ENCODE assay signal across 8 cellular contexts in genomic region chr21:42975886-42976608, GRCh38. TPM values are rescaled to one million over a fixed set of nuclear protein-coding genes. Genes with fewer than 3 reads are reported as not detected.
DNase-seq lines count a peak whose midpoint lies in the region; ATAC-seq and TF ChIP-seq lines count a peak whose summit lies in the region.

No MANE protein-coding gene starts in this region.

- TF ChIP-seq CTCF in 22Rv1 (IDR thresholded peaks at IDR 0.05) (no peak), IMR-90 (conservative IDR thresholded peaks at IDR 0.05; ENCODE audit: low read depth, low read length) (no peak), breast epithelium (IDR thresholded peaks at IDR 0.05) (no peak)

- dilution Hi-C loops in IMR-90 (cut with HindIII; ENCODE audit: low sequenced_read_pairs, unreplicated experiment), result no loop called here

- no TSS peak for BruUV-seq in IMR-90 (replicated peaks; lab: Mats Ljungman, UMichigan)

- no peak overlapping the region for H2BK20ac ChIP-seq in IMR-90 (ENCODE audit: low read depth, low read length)

- TF ChIP-seq RAD21 in IMR-90 (IDR thresholded peaks at IDR 0.05; ENCODE audit: low read length), result no peak

- H2BK120ac ChIP-seq in IMR-90 (ENCODE audit: low read depth, low read length), result no peak overlapping the region; the same call in 1 of the 2 replicates
- no peak overlapping the region for H2BK120ac ChIP-seq in mesendoderm (ENCODE audit: low read depth, low read length)

- H2AK5ac ChIP-seq in IMR-90 (ENCODE audit: low read depth, low read length) (no peak overlapping the region; the same call in 1 of the 2 replicates), mesendoderm (ENCODE audit: low read length) (no peak overlapping the region)

- TF ChIP-seq POLR2A in IMR-90 (IDR thresholded peaks at IDR 0.05; ENCODE audit: low read depth, low read length) (no peak), breast epithelium (IDR thresholded peaks at IDR 0.05) (no peak)

- peak overlapping the region; percentile 97 for H3K14ac ChIP-seq in IMR-90 (replicated peaks; ENCODE audit: low read depth, low read length)

- H3K4ac ChIP-seq in IMR-90 (ENCODE audit: low read depth, low read length), result peak overlapping the region; percentile 94; the same call in 1 of the 2 replicates
- H3K4ac ChIP-seq in mesendoderm (ENCODE audit: low read depth, low read length), result no peak overlapping the region

- peaks cover 16% of the 10 kb centered on the region for H3K9me1 ChIP-seq in IMR-90 (ENCODE audit: insufficient read depth, low read length)

- H3K9ac ChIP-seq in IMR-90 (ENCODE audit: low read depth, low read length), result peak overlapping the region; percentile 94
- peak overlapping the region; percentile 78 for H3K9ac ChIP-seq in mesendoderm (ENCODE audit: low read length)

- peaks cover 7% of the 10 kb centered on the region; the same call in 1 of the 2 replicates for H4K20me1 ChIP-seq in IMR-90 (ENCODE audit: insufficient read depth, low read length)

- H3K79me1 ChIP-seq in IMR-90 (ENCODE audit: low read depth in 1 of 2, low read length in 2 of 2), result peaks cover 24 to 60% of the 10 kb centered on the region in 2 experiments
- H3K79me1 ChIP-seq in mesendoderm (ENCODE audit: low read length), result peaks cover 13% of the 10 kb centered on the region

- intact Hi-C loops in IMR-90 (cut with micrococcal nuclease), result no loop called here
- intact Hi-C loops in breast epithelium (cut with DNase I; ENCODE audit: low total_unique reads), result no loop called here

- H4K5ac ChIP-seq in IMR-90 (ENCODE audit: low read depth, low read length) (peak overlapping the region; percentile 94), mesendoderm (ENCODE audit: low read length) (no peak overlapping the region)

- H3K4me3 ChIP-seq in IMR-90 (ENCODE audit: insufficient read depth, low read depth, low read length), result peak overlapping the region; percentile 70
- H3K4me3 ChIP-seq in breast epithelium, result peak overlapping the region; percentile 79 to 86 (median 80)
- peak overlapping the region; percentile 48 for H3K4me3 ChIP-seq in mesendoderm (ENCODE audit: low read length)

- H3K23ac ChIP-seq in IMR-90 (ENCODE audit: low read depth, low read length) (peak overlapping the region; percentile 99), mesendoderm (ENCODE audit: low read length) (no peak overlapping the region)

- H3K4me1 ChIP-seq in IMR-90 (ENCODE audit: control insufficient read depth, insufficient read depth, low read length) (peaks cover 3% of the 10 kb centered on the region), breast epithelium (peaks cover 0 to 13% of the 10 kb centered on the region in 2 donors), mesendoderm (ENCODE audit: control insufficient read depth, low read depth, low read length) (peaks cover 12% of the 10 kb centered on the region)

- H3K27me3 ChIP-seq in IMR-90 (ENCODE audit: control insufficient read depth, insufficient read depth, low read length) (no peaks in the 10 kb centered on the region), breast epithelium (no peaks in the 10 kb centered on the region), mesendoderm (ENCODE audit: insufficient read depth, low read length, poor library complexity) (no peaks in the 10 kb centered on the region)

- DNase-seq in IMR-90, result no peak
- no peak for DNase-seq in breast epithelium (ENCODE audit: low spot score in 2 of 2)
- no peak for DNase-seq in mesendoderm
- no peak for DNase-seq in middle frontal gyrus (ENCODE audit: extremely low spot score, low spot score)
- DNase-seq in G401 (ENCODE audit: low spot score), result no peak
- DNase-seq in DMS79 (lab: John Stamatoyannopoulos, UW), result no peak

- peak overlapping the region; percentile 96 for H2BK5ac ChIP-seq in IMR-90 (ENCODE audit: low read depth, low read length, poor library complexity, severe bottlenecking)
- no peak overlapping the region for H2BK5ac ChIP-seq in mesendoderm (ENCODE audit: low read length)

- no peak overlapping the region for H2AK9ac ChIP-seq in IMR-90 (replicated peaks; ENCODE audit: low read depth, low read length, poor library complexity)

- no peak overlapping the region for H2AFZ ChIP-seq in IMR-90 (replicated peaks; ENCODE audit: low read length, poor library complexity)

- H3K79me2 ChIP-seq in mesendoderm (ENCODE audit: control insufficient read depth, insufficient read depth, low read length), result peaks cover 36% of the 10 kb centered on the region

- peak overlapping the region; percentile 96 for H3K56ac ChIP-seq in IMR-90 (ENCODE audit: extremely low read depth, insufficient read depth, low read length)
- H3K56ac ChIP-seq in mesendoderm (ENCODE audit: low read length), result peak overlapping the region; percentile 86

- peak overlapping the region; percentile 81 for H3K4me2 ChIP-seq in IMR-90 (ENCODE audit: low read depth, low read length)
- H3K4me2 ChIP-seq in mesendoderm (ENCODE audit: low read length), result peak overlapping the region; percentile 79

- peak overlapping the region; percentile 91; the same call in 1 of the 2 replicates for H4K91ac ChIP-seq in IMR-90 (ENCODE audit: insufficient read depth, low read depth, low read length)

- WGBS in IMR-90 (ENCODE audit: extremely low coverage in 2 of 2, insufficient read length in 1 of 2), 2 experiments, result no CpG with 5 or more reads among the region's 6 CpGs
- WGBS in mesendoderm (ENCODE audit: extremely low coverage, insufficient coverage, low lambda C conversion rate), result no CpG with 5 or more reads among the region's 6 CpGs

- H3K36me3 ChIP-seq in IMR-90 (ENCODE audit: control insufficient read depth, insufficient read depth, low read length) (peaks cover 1% of the 10 kb centered on the region; the same call in 1 of the 2 replicates), breast epithelium (no peaks in the 10 kb centered on the region), mesendoderm (ENCODE audit: control insufficient read depth, insufficient read depth, low read length) (no peaks in the 10 kb centered on the region)

- peak overlapping the region; percentile 88 to 95 for H4K8ac ChIP-seq in IMR-90 (ENCODE audit: low read depth in 2 of 2, low read length in 2 of 2)
- H4K8ac ChIP-seq in mesendoderm (ENCODE audit: low read depth, low read length), result no peak overlapping the region

- no peak for ATAC-seq in IMR-90 (ENCODE audit: low read depth)
- no peak for ATAC-seq in HG03442 (IDR thresholded peaks at IDR 0.05; ENCODE audit: unreplicated experiment)

- peak overlapping the region; percentile 3; the same call in 1 of the 3 replicates for H2BK15ac ChIP-seq in IMR-90 (ENCODE audit: low read depth, low read length)
- no peak overlapping the region for H2BK15ac ChIP-seq in mesendoderm (replicated peaks; ENCODE audit: low read depth)

- CTCF ChIA-PET in IMR-90 (lab: Yijun Ruan, JAX), result no interaction called here

- in situ Hi-C loops in IMR-90 (cut with MboI; ENCODE audit: low sequenced_read_pairs) (no loop called here), G401 (cut with HindIII; ENCODE audit: low sequenced_read_pairs) (no loop called here)

- H3K9me3 ChIP-seq in IMR-90 (ENCODE audit: control insufficient read depth, insufficient read depth, low read length) (peaks cover 2% of the 10 kb centered on the region; the same call in 1 of the 2 replicates), breast epithelium (no peaks in the 10 kb centered on the region)

- peak overlapping the region; percentile 99 for H3K27ac ChIP-seq in 22Rv1
- H3K27ac ChIP-seq in IMR-90 (ENCODE audit: insufficient read depth, low read length), result peak overlapping the region; percentile 98; the same call in 1 of the 2 replicates
- peak overlapping the region; percentile 98 to 99 for H3K27ac ChIP-seq in breast epithelium
- H3K27ac ChIP-seq in mesendoderm (ENCODE audit: low read depth, low read length), result peak overlapping the region; percentile 97

- POLR2A ChIA-PET in IMR-90 (lab: Charles Lee; ENCODE audit: unreplicated experiment), result no interaction called here

- peak overlapping the region; percentile 89 for H3K18ac ChIP-seq in IMR-90 (ENCODE audit: low read depth, low read length)
- H3K18ac ChIP-seq in mesendoderm (ENCODE audit: low read length), result peak overlapping the region; percentile 100

TF ChIP-seq in IMR-90, 13 proteins besides CTCF, POLR2A, EP300 and RAD21:
- no peak for TF ChIP-seq RFX5 (IDR thresholded peaks at IDR 0.05; ENCODE audit: low read depth, low read length)
- TF ChIP-seq CEBPB (IDR thresholded peaks at IDR 0.05; ENCODE audit: low read depth, low read length), result no peak
- TF ChIP-seq RCOR1 (IDR thresholded peaks at IDR 0.05; ENCODE audit: insufficient replicate concordance, low read length), result no peak
- no peak for TF ChIP-seq MXI1 (IDR thresholded peaks at IDR 0.05; ENCODE audit: borderline replicate concordance, low read depth, low read length)
- TF ChIP-seq ELK1 (IDR thresholded peaks at IDR 0.05; ENCODE audit: borderline replicate concordance, low read depth, low read length), result no peak
- no peak for TF ChIP-seq NFE2L2 (IDR thresholded peaks at IDR 0.05; ENCODE audit: low read depth, low read length)
- no peak for TF ChIP-seq MAZ (IDR thresholded peaks at IDR 0.05; ENCODE audit: borderline replicate concordance, low read depth, low read length)

RNA-seq across cellular contexts. Expression of gene PKNOX1, which starts 1.7 kb away (rescaled TPM):
- total RNA-seq in IMR-90 (2012; rRNA removed) (35.0 and 48.3 TPM in 2 replicates), breast epithelium (10 to 100 TPM; 11.7 to 16.4 (median 14.4) TPM)
- 51.5 and 61.0 TPM in 2 replicates for polyA plus RNA-seq in IMR-90 (2012; rRNA removed)
- 12.0 and 47.8 TPM in 2 replicates for polyA plus RNA-seq in IMR-90 (2012; cell fraction: cytosol; rRNA removed)
- polyA plus RNA-seq in IMR-90 (2012; cell fraction: nucleus; rRNA removed; ENCODE audit: low replicate concordance), result 46.2 and 70.3 TPM in 2 replicates
- polyA plus RNA-seq in mesendoderm (2013, experiment 1 of 2), result 9.7 TPM
- polyA plus RNA-seq in mesendoderm (2013, experiment 2 of 2), result 9.7 TPM
- total RNA-seq in G401 (2014; rRNA removed; shearing (Covaris generic)), result 14.1 and 21.5 TPM in 2 replicates

RNA-seq across cellular contexts. Expression of gene ERVH48-1, which starts 50.6 kb away (rescaled TPM):
- under 0.01 TPM in 1 of 2 replicates, not detected in the other for total RNA-seq in IMR-90 (2012; rRNA removed)
- polyA plus RNA-seq in IMR-90 (2012; rRNA removed), result not detected in 2 replicates
- polyA plus RNA-seq in IMR-90 (2012; cell fraction: cytosol; rRNA removed), result not detected in 2 replicates
- 0.06 TPM in 1 of 2 replicates, not detected in the other for polyA plus RNA-seq in IMR-90 (2012; cell fraction: nucleus; rRNA removed; ENCODE audit: low replicate concordance)
- not detected for total RNA-seq in breast epithelium
- 14.7 TPM for polyA plus RNA-seq in mesendoderm (2013, experiment 1 of 2)
- 14.6 TPM for polyA plus RNA-seq in mesendoderm (2013, experiment 2 of 2)
- 0.06 and 0.20 TPM in 2 replicates for total RNA-seq in G401 (2014; rRNA removed; shearing (Covaris generic))
